ENCODE assay signal across 2 cellular contexts in the genomic region with DNA sequence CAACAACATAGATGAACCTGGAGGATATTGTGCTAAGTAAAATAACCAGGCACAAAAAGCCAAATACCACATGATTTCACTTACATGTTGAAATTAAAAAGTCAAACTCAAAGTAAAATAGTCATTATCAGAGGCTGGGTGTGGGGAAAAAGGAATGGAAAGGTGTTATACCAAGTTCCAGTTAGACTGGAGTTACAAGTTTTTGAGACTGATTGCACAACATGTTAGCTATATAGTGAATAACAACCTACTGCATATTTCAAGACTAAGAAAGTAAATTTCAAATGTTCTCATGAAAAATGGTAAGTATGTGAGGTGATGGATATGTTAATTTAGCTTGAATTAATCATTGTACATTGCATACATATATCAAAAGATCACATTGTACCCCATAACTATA.
TF ChIP-seq lines count a peak whose summit lies in the region.

No MANE protein-coding gene starts in this region.

TF ChIP-seq in IMR-90, 13 proteins besides CTCF, POLR2A, EP300 and RAD21:
- no peak for TF ChIP-seq RFX5 (IDR thresholded peaks at IDR 0.05; ENCODE audit: low read depth, low read length)
- peak; percentile 60 for TF ChIP-seq CEBPB (IDR thresholded peaks at IDR 0.05; ENCODE audit: low read depth, low read length)
- TF ChIP-seq, protein P1, sequence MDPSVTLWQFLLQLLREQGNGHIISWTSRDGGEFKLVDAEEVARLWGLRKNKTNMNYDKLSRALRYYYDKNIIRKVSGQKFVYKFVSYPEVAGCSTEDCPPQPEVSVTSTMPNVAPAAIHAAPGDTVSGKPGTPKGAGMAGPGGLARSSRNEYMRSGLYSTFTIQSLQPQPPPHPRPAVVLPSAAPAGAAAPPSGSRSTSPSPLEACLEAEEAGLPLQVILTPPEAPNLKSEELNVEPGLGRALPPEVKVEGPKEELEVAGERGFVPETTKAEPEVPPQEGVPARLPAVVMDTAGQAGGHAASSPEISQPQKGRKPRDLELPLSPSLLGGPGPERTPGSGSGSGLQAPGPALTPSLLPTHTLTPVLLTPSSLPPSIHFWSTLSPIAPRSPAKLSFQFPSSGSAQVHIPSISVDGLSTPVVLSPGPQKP (IDR thresholded peaks at IDR 0.05; ENCODE audit: borderline replicate concordance, low read depth, low read length), result no peak
- TF ChIP-seq, protein P2, sequence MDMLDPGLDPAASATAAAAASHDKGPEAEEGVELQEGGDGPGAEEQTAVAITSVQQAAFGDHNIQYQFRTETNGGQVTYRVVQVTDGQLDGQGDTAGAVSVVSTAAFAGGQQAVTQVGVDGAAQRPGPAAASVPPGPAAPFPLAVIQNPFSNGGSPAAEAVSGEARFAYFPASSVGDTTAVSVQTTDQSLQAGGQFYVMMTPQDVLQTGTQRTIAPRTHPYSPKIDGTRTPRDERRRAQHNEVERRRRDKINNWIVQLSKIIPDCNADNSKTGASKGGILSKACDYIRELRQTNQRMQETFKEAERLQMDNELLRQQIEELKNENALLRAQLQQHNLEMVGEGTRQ (IDR thresholded peaks at IDR 0.05; ENCODE audit: low read depth, low read length), result no peak
- no peak for TF ChIP-seq NFE2L2 (IDR thresholded peaks at IDR 0.05; ENCODE audit: low read depth, low read length)
- TF ChIP-seq MXI1 (IDR thresholded peaks at IDR 0.05; ENCODE audit: borderline replicate concordance, low read depth, low read length), result no peak
- no peak for TF ChIP-seq FOS (IDR thresholded peaks at IDR 0.05; ENCODE audit: low read depth, low read length)
- no peak for TF ChIP-seq SMC3 (IDR thresholded peaks at IDR 0.05; ENCODE audit: low read depth, low read length)
- TF ChIP-seq MAFK (IDR thresholded peaks at IDR 0.05; ENCODE audit: low read depth, low read length), result no peak
TF ChIP-seq in IMR-90: peak in this region for 1.

TF ChIP-seq in H1, 55 proteins besides CTCF, POLR2A, EP300 and RAD21:
- TF ChIP-seq MAFK (IDR thresholded peaks at IDR 0.05; ENCODE audit: low read depth, low read length) (no peak), NRF1 (IDR thresholded peaks at IDR 0.05; ENCODE audit: low read depth, low read length) (no peak), CEBPB (IDR thresholded peaks at IDR 0.05; ENCODE audit: low read depth, low read length) (peak; percentile 73; the same call in 1 of the 2 replicates)
TF ChIP-seq in H1: peak in this region for 1.
